Comparison of ENCODE assay signal across 29 cellular contexts in the genomic region with DNA sequence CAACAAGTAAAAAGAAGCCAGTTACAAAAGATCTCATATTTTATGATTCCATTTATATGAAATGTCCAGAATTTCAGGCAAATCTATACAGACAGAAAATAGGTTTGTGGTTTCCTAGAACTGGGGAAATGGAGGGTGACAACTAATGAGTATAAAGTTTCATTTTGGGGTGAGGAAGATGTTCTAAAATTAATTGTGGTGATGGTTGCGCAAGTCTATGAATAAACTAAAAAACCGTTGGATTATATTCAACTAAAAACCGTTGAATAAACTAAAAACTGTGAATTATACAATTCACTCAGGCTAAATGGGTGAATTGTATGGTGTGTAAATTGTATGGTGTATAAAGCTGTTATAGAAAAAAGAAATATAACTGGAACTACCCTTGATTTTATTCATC. TPM values are rescaled to one million over a fixed set of nuclear protein-coding genes. Genes with fewer than 3 reads are reported as not detected.
"Had no signal": no experiment of that assay in that cellular context is flagged by ENCODE, and none has a peak within 500 bp of the region (broad histone marks: within the 10 kb centered on the region; RNA-seq: fewer than 3 reads in every experiment).

No MANE protein-coding gene starts in this region.

- H3K9me3 ChIP-seq: esophagus squamous epithelium, heart right ventricle, left ventricle myocardium inferior, lower lobe of right lung, prostate gland, right atrium auricular region, sigmoid colon, stomach, thyroid gland, vagina had no signal

- H3K4me3 ChIP-seq: esophagus squamous epithelium, heart right ventricle, left ventricle myocardium inferior, lower lobe of right lung, prostate gland, right atrium auricular region, sigmoid colon, stomach, thyroid gland, vagina had no signal

- ATAC-seq: effector memory CD8-positive, alpha-beta T cell; heart right ventricle; left colon; lower lobe of right lung; naive thymus-derived CD8-positive, alpha-beta T cell; stimulated activated effector memory CD8-positive, alpha-beta T cell treated with anti-CD3 and anti-CD28 coated beads, Interleukin-12 subunit alpha, Interleukin-12 subunit beta, amount 100 ng/mL, for 72 hours had no signal

- DNase-seq: dermis blood vessel endothelial cell; effector memory CD8-positive, alpha-beta T cell; erythroblast; esophagus squamous epithelium; foreskin melanocyte; glutamatergic neuron; heart right ventricle; hypothalamus; immature natural killer cell; islet precursor cell; kidney glomerular epithelial cell; left colon; left ventricle myocardium inferior; lower lobe of right lung; naive thymus-derived CD8-positive, alpha-beta T cell; nephron progenitor cell; nucleus accumbens; sigmoid colon; stimulated activated CD4-positive, alpha-beta T cell treated with anti-CD3 and anti-CD28 coated beads, Interleukin-2, amount 100 ng/mL, for 24 hours; stimulated activated CD4-positive, alpha-beta T cell treated with anti-CD3 and anti-CD28 coated beads, Interleukin-4, amount 100 ng/mL, for 24 hours; stimulated activated naive CD4-positive, alpha-beta T cell treated with Interleukin-2 at 50 U/mL for 16 hours; stomach; thyroid gland; trophoblast cell had no signal

- H3K4me1 ChIP-seq: esophagus squamous epithelium, heart right ventricle, left ventricle myocardium inferior, lower lobe of right lung, prostate gland, right atrium auricular region, sigmoid colon, stomach, thyroid gland, vagina had no signal

- H3K36me3 ChIP-seq: esophagus squamous epithelium, heart right ventricle, left ventricle myocardium inferior, lower lobe of right lung, prostate gland, right atrium auricular region, sigmoid colon, stomach, thyroid gland, vagina had no signal

- H3K27me3 ChIP-seq: esophagus squamous epithelium, heart right ventricle, right atrium auricular region, sigmoid colon, stomach, thyroid gland, vagina had no signal

- FAIRE-seq: endometrium had no signal

- H3K27ac ChIP-seq: esophagus squamous epithelium, heart right ventricle, left ventricle myocardium inferior, lower lobe of right lung, prostate gland, right atrium auricular region, sigmoid colon, stomach, thyroid gland, vagina had no signal

RNA-seq across cellular contexts. Expression of a gene that starts 47.6 kb away (rescaled TPM):
- polyA plus RNA-seq: immature natural killer cell had no signal
